ENCODE assay signal across 1 cellular context in genomic region chrX:16797358-16797757, GRCh38.
TF ChIP-seq lines count a peak whose summit lies in the region.

No MANE protein-coding gene starts in this region.

TF ChIP-seq in IMR-90, 13 proteins besides CTCF, POLR2A, EP300 and RAD21 (continued from another document):
- no peak for TF ChIP-seq FOS (IDR thresholded peaks at IDR 0.05; ENCODE audit: low read depth, low read length)
- no peak for TF ChIP-seq MAZ (IDR thresholded peaks at IDR 0.05; ENCODE audit: borderline replicate concordance, low read depth, low read length)
- TF ChIP-seq CEBPB (IDR thresholded peaks at IDR 0.05; ENCODE audit: low read depth, low read length) = no peak
- TF ChIP-seq BHLHE40 (IDR thresholded peaks at IDR 0.05; ENCODE audit: low read depth, low read length) = no peak
- no peak for TF ChIP-seq RCOR1 (IDR thresholded peaks at IDR 0.05; ENCODE audit: insufficient replicate concordance, low read length)
- no peak for TF ChIP-seq RFX5 (IDR thresholded peaks at IDR 0.05; ENCODE audit: low read depth, low read length)
- no peak for TF ChIP-seq NFE2L2 (IDR thresholded peaks at IDR 0.05; ENCODE audit: low read depth, low read length)
- no peak for TF ChIP-seq MAFK (IDR thresholded peaks at IDR 0.05; ENCODE audit: low read depth, low read length)
- TF ChIP-seq SMC3 (IDR thresholded peaks at IDR 0.05; ENCODE audit: low read depth, low read length) = no peak
- TF ChIP-seq ELK1 (IDR thresholded peaks at IDR 0.05; ENCODE audit: borderline replicate concordance, low read depth, low read length) = no peak
- no peak for TF ChIP-seq CHD1 (IDR thresholded peaks at IDR 0.05; ENCODE audit: low read depth, low read length)
